Comparison of ENCODE assay signal across 16 cellular contexts in the genomic region with DNA sequence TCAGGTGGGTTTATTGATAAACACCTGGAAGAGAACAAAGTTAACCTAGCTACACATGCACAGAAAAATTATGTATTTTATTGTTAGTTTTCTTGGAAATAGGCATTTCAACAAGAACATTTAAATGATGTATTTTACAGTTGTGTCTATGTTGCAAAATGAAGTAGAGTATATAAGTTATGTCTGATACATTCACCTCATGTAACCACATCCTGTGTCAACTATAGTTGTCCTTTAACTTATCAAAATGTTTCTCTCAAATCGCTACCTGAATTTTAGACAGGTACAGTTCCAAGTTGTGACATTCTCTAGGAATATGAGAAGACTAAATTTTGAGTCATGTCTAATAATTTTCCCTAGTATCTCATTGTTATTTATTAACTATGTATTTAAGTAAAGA. TPM values are rescaled to one million over a fixed set of nuclear protein-coding genes. Genes with fewer than 3 reads are reported as not detected.
DNase-seq lines count a peak whose midpoint lies in the region; ATAC-seq, FAIRE-seq and TF ChIP-seq lines count a peak whose summit lies in the region.
"Had no signal": no experiment of that assay in that cellular context is flagged by ENCODE, and none has a peak within 500 bp of the region (broad histone marks: within the 10 kb centered on the region; RNA-seq: fewer than 3 reads in every experiment).

No MANE protein-coding gene starts in this region.

- peaks cover 5% of the 10 kb centered on the region for H3K27me3 Mint-ChIP-seq in activated T-cell treated with anti-CD3 and anti-CD28 coated beads, Interleukin-2, amount 50 U/mL, for 72 hours (ENCODE audit: low read depth)

- H3K36me3 ChIP-seq in KOPT-K1 (ENCODE audit: insufficient read depth, low read length) (no peaks in the 10 kb centered on the region), uterus (no peaks in the 10 kb centered on the region)
- H3K36me3 ChIP-seq: BLaER1 treated with 17β-estradiol and CSF1 and Interleukin-3, amounts not matched to agents 10 nM and 100 nM had no signal

- no peaks in the 10 kb centered on the region for H3K4me1 ChIP-seq in uterus
- H3K4me1 ChIP-seq: A549, Caco-2 had no signal

- FAIRE-seq in colon (lab: Jason Lieb, UNC) = peak; percentile 73
- FAIRE-seq: A549 had no signal

- H3K27ac ChIP-seq in KOPT-K1 (ENCODE audit: low read depth, low read length, poor library complexity, severe bottlenecking) (peak overlapping the region; percentile 78), uterus (no peak overlapping the region)
- H3K27ac ChIP-seq: A549; BLaER1 treated with 17β-estradiol and CSF1 and Interleukin-3, amounts not matched to agents 10 nM and 100 nM had no signal

- H3K36me3 Mint-ChIP-seq in activated T-cell treated with anti-CD3 and anti-CD28 coated beads, Interleukin-2, amount 50 U/mL, for 72 hours (ENCODE audit: insufficient read depth in 2 of 2) = no peaks in the 10 kb centered on the region
- peaks cover 59% of the 10 kb centered on the region for H3K36me3 Mint-ChIP-seq in stimulated activated effector memory CD8-positive, alpha-beta T cell treated with anti-CD3 and anti-CD28 coated beads, Interleukin-12 subunit alpha, Interleukin-12 subunit beta, amount 100 ng/mL, for 72 hours

- peak overlapping the region in 1 of 2 donors; percentile 31 for H3K4me3 Mint-ChIP-seq in activated T-cell treated with anti-CD3 and anti-CD28 coated beads, Interleukin-2, amount 50 U/mL, for 72 hours
- H3K4me3 Mint-ChIP-seq in stimulated activated effector memory CD8-positive, alpha-beta T cell treated with anti-CD3 and anti-CD28 coated beads, Interleukin-12 subunit alpha, Interleukin-12 subunit beta, amount 100 ng/mL, for 72 hours = no peak overlapping the region

- no peaks in the 10 kb centered on the region for H3K9me3 Mint-ChIP-seq in activated T-cell treated with anti-CD3 and anti-CD28 coated beads, Interleukin-2, amount 50 U/mL, for 72 hours
- no peaks in the 10 kb centered on the region for H3K9me3 Mint-ChIP-seq in stimulated activated effector memory CD8-positive, alpha-beta T cell treated with anti-CD3 and anti-CD28 coated beads, Interleukin-12 subunit alpha, Interleukin-12 subunit beta, amount 100 ng/mL, for 72 hours

- no peak for ATAC-seq in activated T-cell treated with anti-CD3 and anti-CD28 coated beads, Interleukin-2, amount 50 U/mL, for 72 hours (replicated peaks in 1 of 2)
- peak; percentile 38 for ATAC-seq in stimulated activated effector memory CD8-positive, alpha-beta T cell treated with anti-CD3 and anti-CD28 coated beads, Interleukin-12 subunit alpha, Interleukin-12 subunit beta, amount 100 ng/mL, for 72 hours
- no peak for ATAC-seq in HG02970 (IDR thresholded peaks at IDR 0.05; ENCODE audit: low FRiP score, unreplicated experiment)
- ATAC-seq: A549 had no signal

- H3K27ac Mint-ChIP-seq in activated T-cell treated with anti-CD3 and anti-CD28 coated beads, Interleukin-2, amount 50 U/mL, for 72 hours = peak overlapping the region; percentile 97
- no peak overlapping the region for H3K27ac Mint-ChIP-seq in stimulated activated effector memory CD8-positive, alpha-beta T cell treated with anti-CD3 and anti-CD28 coated beads, Interleukin-12 subunit alpha, Interleukin-12 subunit beta, amount 100 ng/mL, for 72 hours

- H3K9me3 ChIP-seq in KOPT-K1 (ENCODE audit: insufficient read depth, low read length, poor library complexity, severe bottlenecking) = no peaks in the 10 kb centered on the region
- no peaks in the 10 kb centered on the region for H3K9me3 ChIP-seq in uterus
- H3K9me3 ChIP-seq: A549; BLaER1 treated with 17β-estradiol and CSF1 and Interleukin-3, amounts not matched to agents 10 nM and 100 nM; Caco-2 had no signal

- no peak for DNase-seq in activated T-cell treated with anti-CD3 and anti-CD28 coated beads, Interleukin-2, amount 50 U/mL, for 72 hours
- no peak for DNase-seq in activated T-cell treated with anti-CD3 and anti-CD28 coated beads, Interleukin-2, amount 50 U/mL, for 48 hours
- no peak for DNase-seq in stimulated activated effector memory CD8-positive, alpha-beta T cell treated with anti-CD3 and anti-CD28 coated beads, Interleukin-12 subunit alpha, Interleukin-12 subunit beta, amount 100 ng/mL, for 72 hours (ENCODE audit: low spot score in 2 of 2)
- DNase-seq in uterus = no peak
- DNase-seq: Caco-2, DMS153, EL, GOT3, NCI-H1417 treated with DMSO at 0.1 percent for 48 hours, NCI-H1930, NCI-H526 treated with DMSO at 0.1 percent for 48 hours had no signal

- H3K4me1 Mint-ChIP-seq in activated T-cell treated with anti-CD3 and anti-CD28 coated beads, Interleukin-2, amount 50 U/mL, for 72 hours (ENCODE audit: low read depth) = peaks cover 52% of the 10 kb centered on the region
- peaks cover 44% of the 10 kb centered on the region for H3K4me1 Mint-ChIP-seq in stimulated activated effector memory CD8-positive, alpha-beta T cell treated with anti-CD3 and anti-CD28 coated beads, Interleukin-12 subunit alpha, Interleukin-12 subunit beta, amount 100 ng/mL, for 72 hours

- no peak for TF ChIP-seq POLR2A in uterus (IDR thresholded peaks at IDR 0.05)

- no peaks in the 10 kb centered on the region for H3K27me3 ChIP-seq in uterus

- intact Hi-C loops in uterus (cut with DNase I; ENCODE audit: low total_unique reads) = no loop called here

- no peak for TF ChIP-seq CTCF in uterus (IDR thresholded peaks at IDR 0.05)

- H3K4me3 ChIP-seq in uterus = no peak overlapping the region
- H3K4me3 ChIP-seq: BLaER1 treated with 17β-estradiol and CSF1 and Interleukin-3, amounts not matched to agents 10 nM and 100 nM had no signal

RNA-seq across cellular contexts. Expression of a gene that starts 27.2 kb away (rescaled TPM):
- total RNA-seq in activated T-cell treated with anti-CD3 and anti-CD28 coated beads, Interleukin-2, amount 50 U/mL, for 72 hours = 1 to 10 TPM; 2.3 to 6.1 TPM
- total RNA-seq in uterus = under 1 TPM in 1 of 4 donors, not detected in 3; 0.48 TPM
